ENCODE assay signal across 27 cellular contexts in genomic region chr4:148643851-148644250, GRCh38.
"Had no signal": no experiment of that assay in that cellular context is flagged by ENCODE, and none has a peak within 500 bp of the region (broad histone marks: within the 10 kb centered on the region; RNA-seq: fewer than 3 reads in every experiment).

No MANE protein-coding gene starts in this region.

- H3K27me3 Mint-ChIP-seq: natural killer cell treated with Interleukin-12 subunit alpha and Interleukin-12 subunit beta and Interleukin-15 and Interleukin-18, amount 100 ng/mL, for 72 hours; progenitor cell of endocrine pancreas; stimulated activated naive CD8-positive, alpha-beta T cell treated with anti-CD3 and anti-CD28 coated beads, Interleukin-15, Interleukin-2, amounts not matched to agents 100 ng/mL and 50 ng/mL, for 24 hours had no signal

- H3K27ac ChIP-seq: hepatocyte, left ventricle myocardium inferior, ovary, skin epidermis, suprapubic skin, thoracic aorta, tibial artery, upper lobe of right lung had no signal

- FAIRE-seq: urothelium cell line had no signal

- ATAC-seq: mucosa of descending colon; naive thymus-derived CD4-positive, alpha-beta T cell; natural killer cell treated with Interleukin-12 subunit alpha and Interleukin-12 subunit beta and Interleukin-15 and Interleukin-18, amount 100 ng/mL, for 72 hours; right cardiac atrium; sciatic nerve; upper lobe of right lung had no signal

- H3K36me3 ChIP-seq: left ventricle myocardium inferior, ovary, suprapubic skin, thoracic aorta, tibial artery, upper lobe of right lung had no signal

- H3K4me1 Mint-ChIP-seq: naive thymus-derived CD4-positive, alpha-beta T cell had no signal

- H3K4me3 ChIP-seq: hepatocyte, left ventricle myocardium inferior, lung, mucosa of descending colon, ovary, skin epidermis, suprapubic skin, thoracic aorta, tibial artery, upper lobe of right lung had no signal

- H3K4me3 Mint-ChIP-seq: mesothelial cell of epicardium; naive thymus-derived CD4-positive, alpha-beta T cell; natural killer cell treated with Interleukin-12 subunit alpha and Interleukin-12 subunit beta and Interleukin-15 and Interleukin-18, amount 100 ng/mL, for 72 hours; stimulated activated naive CD8-positive, alpha-beta T cell treated with anti-CD3 and anti-CD28 coated beads, Interleukin-15, Interleukin-2, amounts not matched to agents 100 ng/mL and 50 ng/mL, for 24 hours had no signal

- H3K27me3 ChIP-seq: hepatocyte, ovary, suprapubic skin, tibial artery, upper lobe of right lung had no signal

- H2AFZ ChIP-seq: hepatocyte had no signal

- H3K36me3 Mint-ChIP-seq: mesothelial cell of epicardium; natural killer cell treated with Interleukin-12 subunit alpha and Interleukin-12 subunit beta and Interleukin-15 and Interleukin-18, amount 100 ng/mL, for 72 hours had no signal

- H3K27ac Mint-ChIP-seq: mesothelial cell of epicardium; naive thymus-derived CD4-positive, alpha-beta T cell; natural killer cell treated with Interleukin-12 subunit alpha and Interleukin-12 subunit beta and Interleukin-15 and Interleukin-18, amount 100 ng/mL, for 72 hours; progenitor cell of endocrine pancreas; stimulated activated naive CD8-positive, alpha-beta T cell treated with anti-CD3 and anti-CD28 coated beads, Interleukin-15, Interleukin-2, amounts not matched to agents 100 ng/mL and 50 ng/mL, for 24 hours had no signal

- DNase-seq: islet precursor cell; left ventricle myocardium inferior; mesendoderm; mucosa of descending colon; naive thymus-derived CD4-positive, alpha-beta T cell; ovary; retina; right cardiac atrium; stimulated activated CD4-positive, alpha-beta T cell treated with anti-CD3 and anti-CD28 coated beads, Interleukin-12 subunit alpha, Interleukin-12 subunit beta, amount 100 ng/mL, for 4 hours; stimulated activated CD4-positive, alpha-beta T cell treated with anti-CD3 and anti-CD28 coated beads, Interleukin-15, amount 100 ng/mL, for 24 hours; stimulated activated CD4-positive, alpha-beta T cell treated with anti-CD3 and anti-CD28 coated beads, Interleukin-2, amount 100 ng/mL, for 24 hours; stimulated activated CD4-positive, alpha-beta T cell treated with anti-CD3 and anti-CD28 coated beads, Interleukin-4, amount 100 ng/mL, for 1 hour; stimulated activated naive CD4-positive, alpha-beta T cell; tibial artery; trophoblast cell; upper lobe of right lung had no signal

- H3K79me2 ChIP-seq: hepatocyte had no signal

- H3K4me2 ChIP-seq: hepatocyte had no signal

- H3K4me1 ChIP-seq: left ventricle myocardium inferior, suprapubic skin, upper lobe of right lung had no signal

- H3K9me3 ChIP-seq: mucosa of descending colon, ovary, suprapubic skin, thoracic aorta, tibial artery, upper lobe of right lung had no signal
